In genomic region chr19:57436392-57436791, GRCh38 we compare ENCODE assay signal across 1 cellular context.
TF ChIP-seq lines count a peak whose summit lies in the region.

No MANE protein-coding gene starts in this region.

TF ChIP-seq in H1, 55 proteins besides CTCF, POLR2A, EP300 and RAD21:
- TF ChIP-seq SP2 (IDR thresholded peaks at IDR 0.05; ENCODE audit: low read length), result no peak
- TF ChIP-seq CREB1 (IDR thresholded peaks at IDR 0.05), result no peak
TF ChIP-seq in H1: peak in this region for 0.
